ENCODE assay signal across 8 cellular contexts in the genomic region with DNA sequence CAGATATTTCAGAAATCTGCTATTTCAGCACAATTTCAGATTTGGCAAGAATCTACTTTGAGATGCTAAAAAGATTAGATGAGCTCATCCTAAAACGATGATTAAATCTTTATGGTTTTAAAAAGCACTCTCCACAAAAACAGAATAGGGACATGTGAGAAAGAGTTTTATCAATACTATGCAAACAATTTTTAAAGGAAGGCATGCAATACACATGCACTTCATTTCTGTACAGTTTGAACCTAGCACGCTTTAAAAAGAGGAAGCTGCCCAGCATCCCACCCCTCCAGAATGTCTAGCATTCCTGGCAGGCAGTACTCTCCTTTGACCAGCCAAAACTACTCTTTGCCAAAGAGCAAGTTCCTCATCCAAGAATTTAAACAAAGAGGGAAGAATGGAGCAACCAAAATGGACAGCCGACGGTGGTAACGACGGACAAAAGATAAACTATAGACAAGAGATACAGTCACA. TPM values are rescaled to one million over a fixed set of nuclear protein-coding genes. Genes with fewer than 3 reads are reported as not detected.
A peak's percentile ranks its signal among the peaks of the same experiment; 100 is the strongest.
DNase-seq lines count a peak whose midpoint lies in the region; ATAC-seq and TF ChIP-seq lines count a peak whose summit lies in the region.

No MANE protein-coding gene starts in this region.

- TF ChIP-seq CTCF in WI38 (IDR thresholded peaks at IDR 0.05; ENCODE audit: low read depth, low read length): no peak
- TF ChIP-seq CTCF in heart left ventricle (IDR thresholded peaks at IDR 0.05): no peak
- no peak for TF ChIP-seq CTCF in sigmoid colon (IDR thresholded peaks at IDR 0.05)

- peaks cover 0 to 42% (median 30%) of the 10 kb centered on the region in 12 donors for H3K4me1 ChIP-seq in heart left ventricle
- peaks cover 0 to 24% (median 9%) of the 10 kb centered on the region in 4 donors for H3K4me1 ChIP-seq in sigmoid colon

- WGBS in heart left ventricle, 4 donors: 0 to 1% (median 0%) methylated on average over 6 of the region's 6 CpGs
- WGBS in sigmoid colon, 2 donors: 4 to 5% methylated on average over 6 of the region's 6 CpGs

- TF ChIP-seq EP300 in sigmoid colon (IDR thresholded peaks at IDR 0.05): no peak

- H3K27ac ChIP-seq in heart left ventricle (peak overlapping the region; percentile 91 to 99 (median 96)), sigmoid colon (peak overlapping the region; percentile 83 to 94 (median 88))

- TF ChIP-seq POLR2A in heart left ventricle (IDR thresholded peaks at IDR 0.05) (no peak), sigmoid colon (IDR thresholded peaks at IDR 0.05) (no peak)

- peak overlapping the region; percentile 91 for H3K4me3 ChIP-seq in WI38 (ENCODE audit: low read depth, low read length)
- peak overlapping the region; percentile 76 to 97 (median 86) for H3K4me3 ChIP-seq in heart left ventricle
- peak overlapping the region; percentile 68 to 96 (median 88) for H3K4me3 ChIP-seq in sigmoid colon

- H3K27me3 ChIP-seq in heart left ventricle (peaks cover 0 to 46% (median 0%) of the 10 kb centered on the region in 9 donors), sigmoid colon (no peaks in the 10 kb centered on the region)

- H3K9me3 ChIP-seq in heart left ventricle (no peaks in the 10 kb centered on the region), sigmoid colon (no peaks in the 10 kb centered on the region)

- intact Hi-C loops in heart left ventricle (cut with DNase I): loop anchor here in 9 of 10 donors (2.0 to 10.0 kb wide), 11 partner anchors 34 to 191 kb away; a partner anchor contains a TSS
- intact Hi-C loops in sigmoid colon (cut with DNase I): loop anchor here (2.0 to 10.0 kb wide), 4 partner anchors 91 to 391 kb away; a partner anchor contains a TSS

- ATAC-seq in heart left ventricle (peak in 2 of 4 donors; percentile 1 to 34), HG03175 (IDR thresholded peaks at IDR 0.05; ENCODE audit: unreplicated experiment) (no peak), GM18868 (IDR thresholded peaks at IDR 0.05; ENCODE audit: unreplicated experiment) (no peak), GM21786 (IDR thresholded peaks at IDR 0.05; ENCODE audit: unreplicated experiment) (no peak)

- DNase-seq in ELF-1 (ENCODE audit: low read depth, low spot score) (peak; percentile 25), heart left ventricle (no peak), sigmoid colon (no peak), NCI-H526 (lab: John Stamatoyannopoulos, UW) (no peak)

- H3K36me3 ChIP-seq in heart left ventricle (no peaks in the 10 kb centered on the region), sigmoid colon (no peaks in the 10 kb centered on the region)

RNA-seq across cellular contexts. Expression of a gene that starts 1.3 kb away (rescaled TPM):
- 10 to 100 TPM; 21.9 to 35.7 (median 29.7) TPM for total RNA-seq in heart left ventricle
- polyA plus RNA-seq in heart left ventricle: 10 to 100 TPM; 11.0 to 12.5 TPM
- 10 to 100 TPM; 23.2 to 48.2 (median 32.0) TPM for total RNA-seq in sigmoid colon
- 1 to 10 TPM; 1.2 to 3.6 (median 3.1) TPM for polyA plus RNA-seq in sigmoid colon
